17 cellular contexts compared by ENCODE assay signal in the genomic region with DNA sequence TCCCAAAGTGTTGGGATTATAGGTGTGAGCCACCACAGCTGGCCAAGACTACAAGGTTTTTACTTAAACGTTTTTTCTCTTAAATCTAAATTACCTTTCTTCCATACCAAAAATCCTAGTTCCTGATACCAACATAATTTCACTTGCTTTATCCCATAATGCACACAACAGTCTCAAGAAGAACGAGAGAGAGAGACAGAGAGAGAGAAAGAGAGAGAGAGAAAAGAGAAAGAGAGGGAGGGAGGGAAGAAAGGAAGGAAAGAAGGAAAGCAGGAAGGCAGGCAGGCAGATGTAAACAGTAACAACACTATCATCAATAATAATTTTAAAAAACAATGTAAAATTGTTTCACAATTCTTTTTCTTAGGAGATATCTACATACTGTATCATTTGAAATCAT.
DNase-seq lines count a peak whose midpoint lies in the region; ATAC-seq and TF ChIP-seq lines count a peak whose summit lies in the region.
"Had no signal": no experiment of that assay in that cellular context is flagged by ENCODE, and none has a peak within 500 bp of the region (broad histone marks: within the 10 kb centered on the region; RNA-seq: fewer than 3 reads in every experiment).

No MANE protein-coding gene starts in this region.

- H3K9me3 Mint-ChIP-seq in CD4-positive, alpha-beta T cell, result peaks cover 3% of the 10 kb centered on the region
- H3K9me3 Mint-ChIP-seq in CD8-positive, alpha-beta T cell, result no peaks in the 10 kb centered on the region
- peaks cover 0 to 7% (median 0%) of the 10 kb centered on the region in 9 donors for H3K9me3 Mint-ChIP-seq in naive thymus-derived CD8-positive, alpha-beta T cell
- H3K9me3 Mint-ChIP-seq: dendritic cell treated with granulocyte-macrophage colony-stimulating factor and Interleukin-4, amounts not matched to agents 40 ng/mL and 50 ng/mL, for 4 days had no signal

- peak overlapping the region; percentile 96 for H3K27ac Mint-ChIP-seq in CD4-positive, alpha-beta T cell
- H3K27ac Mint-ChIP-seq in CD8-positive, alpha-beta T cell, result peak overlapping the region; percentile 94
- peak overlapping the region; percentile 67 to 99 (median 90) for H3K27ac Mint-ChIP-seq in naive thymus-derived CD8-positive, alpha-beta T cell
- H3K27ac Mint-ChIP-seq: dendritic cell treated with granulocyte-macrophage colony-stimulating factor and Interleukin-4, amounts not matched to agents 40 ng/mL and 50 ng/mL, for 4 days had no signal

- intact Hi-C loops in CD4-positive, alpha-beta T cell (cut with DNase I, micrococcal nuclease), result no loop called here
- intact Hi-C loops in CD8-positive, alpha-beta T cell (cut with DNase I, micrococcal nuclease), result no loop called here
- intact Hi-C loops in ascending aorta (cut with DNase I), result no loop called here

- no peaks in the 10 kb centered on the region for H3K27me3 Mint-ChIP-seq in CD4-positive, alpha-beta T cell
- no peaks in the 10 kb centered on the region for H3K27me3 Mint-ChIP-seq in CD8-positive, alpha-beta T cell (ENCODE audit: low read depth)
- no peaks in the 10 kb centered on the region for H3K27me3 Mint-ChIP-seq in naive thymus-derived CD8-positive, alpha-beta T cell
- H3K27me3 Mint-ChIP-seq: dendritic cell treated with granulocyte-macrophage colony-stimulating factor and Interleukin-4, amounts not matched to agents 40 ng/mL and 50 ng/mL, for 4 days had no signal

- H3K36me3 Mint-ChIP-seq in CD4-positive, alpha-beta T cell (ENCODE audit: low read depth), result peaks cover 15% of the 10 kb centered on the region
- H3K36me3 Mint-ChIP-seq in CD8-positive, alpha-beta T cell, result peaks cover 4% of the 10 kb centered on the region
- H3K36me3 Mint-ChIP-seq in naive thymus-derived CD8-positive, alpha-beta T cell, result peaks cover 0 to 8% (median 0%) of the 10 kb centered on the region in 3 donors

- DNase-seq in CD4-positive, alpha-beta T cell, result no peak
- no peak for DNase-seq in CD8-positive, alpha-beta T cell
- no peak for DNase-seq in ascending aorta (ENCODE audit: low spot score in 2 of 2)
- DNase-seq in naive thymus-derived CD8-positive, alpha-beta T cell, result no peak
- no peak for DNase-seq in cerebellum (ENCODE audit: low spot score)
- DNase-seq in GDM1 (lab: John Stamatoyannopoulos, UW), result no peak
- DNase-seq in mesenteric fat pad (ENCODE audit: low spot score), result no peak
- DNase-seq: KG1; left colon; mesendoderm; NCI-H1436 treated with DMSO at 0.1 percent for 48 hours; NCI-H510A treated with DMSO at 0.1 percent for 48 hours; NK-92 treated with Interleukin-12 subunit alpha and Interleukin-12 subunit beta, amount 100 ng/mL, for 24 hours; right lobe of liver; stimulated activated CD4-positive, alpha-beta T cell treated with anti-CD3 and anti-CD28 coated beads, Interleukin-15, amount 100 ng/mL, for 24 hours had no signal

- H3K4me1 Mint-ChIP-seq in CD4-positive, alpha-beta T cell (ENCODE audit: low read depth), result peaks cover 78% of the 10 kb centered on the region
- H3K4me1 Mint-ChIP-seq in CD8-positive, alpha-beta T cell (ENCODE audit: low read depth), result peaks cover 68% of the 10 kb centered on the region
- H3K4me1 Mint-ChIP-seq in naive thymus-derived CD8-positive, alpha-beta T cell, result peaks cover 36 to 84% (median 71%) of the 10 kb centered on the region in 4 donors

- H3K27me3 ChIP-seq in CD4-positive, alpha-beta T cell (ENCODE audit: control insufficient read depth, insufficient read depth, low read length), result no peaks in the 10 kb centered on the region
- no peaks in the 10 kb centered on the region for H3K27me3 ChIP-seq in CD8-positive, alpha-beta T cell (ENCODE audit: insufficient read depth, low read length)
- H3K27me3 ChIP-seq in ascending aorta, result no peaks in the 10 kb centered on the region
- H3K27me3 ChIP-seq: right lobe of liver, suprapubic skin had no signal

- no peak for ATAC-seq in CD4-positive, alpha-beta T cell (ENCODE audit: poor library complexity)
- ATAC-seq in CD8-positive, alpha-beta T cell, result no peak
- ATAC-seq in naive thymus-derived CD8-positive, alpha-beta T cell, result no peak
- ATAC-seq: left colon, right lobe of liver had no signal

- H3K9me3 ChIP-seq in CD4-positive, alpha-beta T cell (ENCODE audit: control insufficient read depth, low read length), result no peaks in the 10 kb centered on the region
- no peaks in the 10 kb centered on the region for H3K9me3 ChIP-seq in CD8-positive, alpha-beta T cell (ENCODE audit: low read length)
- no peaks in the 10 kb centered on the region for H3K9me3 ChIP-seq in ascending aorta
- H3K9me3 ChIP-seq: right lobe of liver, suprapubic skin had no signal

- H3K36me3 ChIP-seq in CD8-positive, alpha-beta T cell (ENCODE audit: insufficient read depth, low read length), result no peaks in the 10 kb centered on the region
- H3K36me3 ChIP-seq in ascending aorta, result no peaks in the 10 kb centered on the region
- H3K36me3 ChIP-seq: right lobe of liver, suprapubic skin had no signal

- no peak overlapping the region for H3K27ac ChIP-seq in CD4-positive, alpha-beta T cell (ENCODE audit: low read depth, low read length)
- H3K27ac ChIP-seq in CD8-positive, alpha-beta T cell (ENCODE audit: low read depth, low read length), result no peak overlapping the region
- peak overlapping the region; percentile 48 to 71 for H3K27ac ChIP-seq in ascending aorta
- H3K27ac ChIP-seq: right lobe of liver had no signal

- POLR2A ChIA-PET in CD4-positive, alpha-beta T cell (lab: Charles Lee), result interaction anchor here (1.8 to 2.4 kb wide), 2 partner anchors 114 to 118 kb away, joined by 4 to 11 read pairs; partner anchors contain the start of gene BTG1
- POLR2A ChIA-PET in CD8-positive, alpha-beta T cell (lab: Charles Lee), result no interaction called here
- POLR2A ChIA-PET in naive thymus-derived CD8-positive, alpha-beta T cell (lab: Charles Lee), result interaction anchor here (0.6 to 3.2 kb wide), 3 partner anchors 78 to 118 kb away, joined by 4 to 13 read pairs (median 4); partner anchors contain the start of gene BTG1

- no peak overlapping the region for H3K4me3 ChIP-seq in CD8-positive, alpha-beta T cell (ENCODE audit: low read depth, low read length)
- H3K4me3 ChIP-seq in ascending aorta, result no peak overlapping the region
- H3K4me3 ChIP-seq: right lobe of liver, suprapubic skin had no signal

- CTCF ChIA-PET in CD4-positive, alpha-beta T cell (lab: Charles Lee), result no interaction called here
- CTCF ChIA-PET in CD8-positive, alpha-beta T cell (lab: Charles Lee), result no interaction called here

- H3K4me1 ChIP-seq in CD8-positive, alpha-beta T cell (ENCODE audit: insufficient read depth, low read length), result peaks cover 66% of the 10 kb centered on the region
- peaks cover 0 to 18% of the 10 kb centered on the region in 2 donors for H3K4me1 ChIP-seq in ascending aorta
- H3K4me1 ChIP-seq: right lobe of liver had no signal

- TF ChIP-seq CTCF in CD4-positive, alpha-beta T cell (IDR thresholded peaks at IDR 0.05), result no peak
- TF ChIP-seq CTCF in CD8-positive, alpha-beta T cell (IDR thresholded peaks at IDR 0.05), result no peak
- no peak for TF ChIP-seq CTCF in ascending aorta (IDR thresholded peaks at IDR 0.05)

- peak overlapping the region; percentile 14 for H3K4me3 Mint-ChIP-seq in CD4-positive, alpha-beta T cell
- no peak overlapping the region for H3K4me3 Mint-ChIP-seq in CD8-positive, alpha-beta T cell
- H3K4me3 Mint-ChIP-seq in naive thymus-derived CD8-positive, alpha-beta T cell, result peak overlapping the region in 8 of 10 donors; percentile 19 to 71 (median 52)
- H3K4me3 Mint-ChIP-seq: dendritic cell treated with granulocyte-macrophage colony-stimulating factor and Interleukin-4, amounts not matched to agents 40 ng/mL and 50 ng/mL, for 4 days had no signal

Comparison
In these comparisons a context has a peak if more than half of its experiments do, and no peak if none do; other contexts are left out.
1. H3K27ac ChIP-seq: peak in ascending aorta (2 of 2); none in CD4-positive, alpha-beta T cell (single experiment) and CD8-positive, alpha-beta T cell (single experiment).
2. Peak in every context shown above with its lines, with median percentiles within 50 percentile points of each other: H3K27ac Mint-ChIP-seq.